Comparison of ENCODE assay signal across 10 cellular contexts in the genomic region with DNA sequence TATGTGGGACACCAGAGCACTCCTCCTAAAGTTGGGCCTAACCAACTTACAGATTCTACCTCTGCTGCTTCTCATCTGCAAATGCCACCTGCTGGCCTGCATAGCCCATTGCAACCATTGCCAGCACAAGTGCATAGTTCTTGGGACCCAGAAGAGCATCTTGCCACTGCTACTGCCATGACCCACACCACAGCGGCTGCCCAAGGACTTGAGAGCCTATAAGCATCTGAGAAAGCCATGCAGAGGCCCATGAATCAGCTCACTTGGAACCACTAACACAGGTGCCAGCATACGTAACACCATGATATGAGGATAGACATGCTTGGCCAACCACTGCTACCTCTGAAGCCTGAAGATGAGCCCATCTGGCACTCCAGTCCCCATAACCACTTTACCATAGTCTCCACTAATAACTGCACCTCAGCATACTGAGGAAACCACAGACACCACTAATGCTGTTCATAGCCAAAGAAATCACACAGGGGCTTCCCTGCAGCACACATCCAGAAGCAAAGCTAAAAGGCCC.
DNase-seq lines count a peak whose midpoint lies in the region; ATAC-seq and TF ChIP-seq lines count a peak whose summit lies in the region.
"Had no signal": no experiment of that assay in that cellular context is flagged by ENCODE, and none has a peak within 500 bp of the region (broad histone marks: within the 10 kb centered on the region; RNA-seq: fewer than 3 reads in every experiment).

No MANE protein-coding gene starts in this region.

- 90% methylated on average over 2 of the region's 2 CpGs; no CpG with 5 or more reads in 1 of the 2 donors for WGBS in thyroid gland, 2 donors

- CTCF ChIA-PET in activated CD4-positive, alpha-beta memory T cell treated with anti-CD3 and anti-CD28 coated beads, Interleukin-2, amount 10 ng/mL, durations not matched to agents 7 days and 5 days (lab: Charles Lee), result no interaction called here

- no peak overlapping the region for H3K27ac ChIP-seq in thyroid gland

- no peaks in the 10 kb centered on the region for H3K9me3 ChIP-seq in thyroid gland

- no peak overlapping the region for H3K27ac Mint-ChIP-seq in glutamatergic neuron (ENCODE audit: unreplicated experiment)
- H3K27ac Mint-ChIP-seq in activated CD4-positive, alpha-beta memory T cell treated with anti-CD3 and anti-CD28 coated beads, Interleukin-2, amount 10 ng/mL, durations not matched to agents 7 days and 5 days, result no peak overlapping the region
- H3K27ac Mint-ChIP-seq: T-helper 1 cell treated with Interleukin-12 subunit alpha and Interleukin-12 subunit beta and Interleukin-4 antibody, amounts not matched to agents 30 μg/mL and 1 μg/mL, for 36 hours had no signal

- H3K4me3 ChIP-seq in thyroid gland (replicated peaks in 1 of 3), result no peak overlapping the region

- no peaks in the 10 kb centered on the region for H3K4me1 ChIP-seq in thyroid gland

- POLR2A ChIA-PET in activated CD4-positive, alpha-beta memory T cell treated with anti-CD3 and anti-CD28 coated beads, Interleukin-2, amount 10 ng/mL, durations not matched to agents 7 days and 5 days (lab: Charles Lee), result no interaction called here

- TF ChIP-seq CTCF in glutamatergic neuron (IDR thresholded peaks at IDR 0.05; ENCODE audit: partially characterized antibody, unreplicated experiment) (peak; percentile 20), thyroid gland (IDR thresholded peaks at IDR 0.05) (peak in 2 of 6 experiments; percentile 5 to 11)

- H3K27me3 Mint-ChIP-seq in glutamatergic neuron (ENCODE audit: unreplicated experiment), result peaks cover 2% of the 10 kb centered on the region
- no peaks in the 10 kb centered on the region for H3K27me3 Mint-ChIP-seq in activated CD4-positive, alpha-beta memory T cell treated with anti-CD3 and anti-CD28 coated beads, Interleukin-2, amount 10 ng/mL, durations not matched to agents 7 days and 5 days

- H3K4me3 Mint-ChIP-seq in glutamatergic neuron (ENCODE audit: unreplicated experiment), result no peak overlapping the region
- no peak overlapping the region for H3K4me3 Mint-ChIP-seq in activated CD4-positive, alpha-beta memory T cell treated with anti-CD3 and anti-CD28 coated beads, Interleukin-2, amount 10 ng/mL, durations not matched to agents 7 days and 5 days
- H3K4me3 Mint-ChIP-seq: T-helper 1 cell treated with Interleukin-12 subunit alpha and Interleukin-12 subunit beta and Interleukin-4 antibody, amounts not matched to agents 30 μg/mL and 1 μg/mL, for 36 hours had no signal

- DNase-seq in glutamatergic neuron (no peak), thyroid gland (no peak), NCI-H187 treated with DMSO at 0.1 percent for 48 hours (lab: John Stamatoyannopoulos, UW) (no peak), NCI-H510A (lab: John Stamatoyannopoulos, UW) (no peak)
- no peak for DNase-seq in activated CD4-positive, alpha-beta memory T cell treated with anti-CD3 and anti-CD28 coated beads, Interleukin-2, amount 10 ng/mL, durations not matched to agents 7 days and 5 days
- DNase-seq: naive B cell had no signal

- ATAC-seq in GM18502 (IDR thresholded peaks at IDR 0.05; ENCODE audit: poor library complexity, unreplicated experiment), result peak; percentile 94
- peak; percentile 91 for ATAC-seq in GM21825 (IDR thresholded peaks at IDR 0.05; ENCODE audit: unreplicated experiment)
- ATAC-seq in HG03565 (IDR thresholded peaks at IDR 0.05; ENCODE audit: unreplicated experiment), result peak; percentile 90

- peaks cover 6% of the 10 kb centered on the region for H3K4me1 Mint-ChIP-seq in glutamatergic neuron (ENCODE audit: low read depth, unreplicated experiment)
- H3K4me1 Mint-ChIP-seq in activated CD4-positive, alpha-beta memory T cell treated with anti-CD3 and anti-CD28 coated beads, Interleukin-2, amount 10 ng/mL, durations not matched to agents 7 days and 5 days, result no peaks in the 10 kb centered on the region

- no peaks in the 10 kb centered on the region for H3K9me3 Mint-ChIP-seq in glutamatergic neuron (ENCODE audit: unreplicated experiment)
- peaks cover 4% of the 10 kb centered on the region for H3K9me3 Mint-ChIP-seq in activated CD4-positive, alpha-beta memory T cell treated with anti-CD3 and anti-CD28 coated beads, Interleukin-2, amount 10 ng/mL, durations not matched to agents 7 days and 5 days
- H3K9me3 Mint-ChIP-seq: T-helper 1 cell treated with Interleukin-12 subunit alpha and Interleukin-12 subunit beta and Interleukin-4 antibody, amounts not matched to agents 30 μg/mL and 1 μg/mL, for 36 hours had no signal

- no peak for TF ChIP-seq POLR2A in thyroid gland (IDR thresholded peaks at IDR 0.05)

- intact Hi-C loops in thyroid gland (cut with DNase I), result no loop called here

- no peaks in the 10 kb centered on the region for H3K27me3 ChIP-seq in thyroid gland

- no peaks in the 10 kb centered on the region for H3K36me3 ChIP-seq in thyroid gland

- H3K36me3 Mint-ChIP-seq in glutamatergic neuron (ENCODE audit: unreplicated experiment), result peaks cover 1% of the 10 kb centered on the region
- no peaks in the 10 kb centered on the region for H3K36me3 Mint-ChIP-seq in activated CD4-positive, alpha-beta memory T cell treated with anti-CD3 and anti-CD28 coated beads, Interleukin-2, amount 10 ng/mL, durations not matched to agents 7 days and 5 days (ENCODE audit: low read depth)
- H3K36me3 Mint-ChIP-seq: naive B cell had no signal
